Comparison of ENCODE assay signal across 1 cellular context in the genomic region with DNA sequence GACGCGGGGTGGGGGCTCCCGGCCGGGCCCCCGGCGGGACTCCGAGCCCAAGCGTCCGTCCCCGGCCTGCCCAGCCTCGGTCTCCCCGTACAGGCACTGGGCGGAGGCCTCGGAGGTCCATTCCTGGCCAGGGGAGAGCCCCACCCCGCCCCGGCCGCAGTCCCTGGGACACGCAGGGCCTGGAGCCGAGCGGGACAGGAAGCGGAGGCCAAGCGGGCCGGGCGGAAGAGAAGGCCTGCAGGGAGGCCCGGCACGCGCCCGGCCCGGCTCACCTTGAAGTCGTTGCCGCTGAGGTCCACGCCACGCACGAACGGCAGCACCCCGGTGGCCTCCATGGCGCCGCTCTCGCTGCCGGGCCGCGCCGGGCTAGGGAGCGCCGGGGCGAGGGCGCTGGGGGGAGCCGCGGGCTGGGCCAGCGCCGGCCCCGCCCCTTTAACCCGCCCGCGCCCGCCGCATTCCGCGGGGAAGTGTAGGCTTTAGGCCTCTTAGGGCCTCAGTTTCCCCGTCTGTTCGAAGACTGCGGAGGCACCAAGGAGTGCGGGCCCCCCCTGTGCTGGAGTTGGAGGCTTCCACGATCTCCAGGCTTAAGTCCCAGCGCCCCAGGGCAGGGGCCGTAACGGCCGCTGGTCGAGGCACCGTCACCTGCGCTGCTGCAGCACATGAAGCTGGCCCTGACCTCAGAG.
TF ChIP-seq lines count a peak whose summit lies in the region.

A gene (minus strand): TSS at position 383 of the 683 bp plus-strand sequence. CDS start 48 bp downstream, at position 335.

TF ChIP-seq in K562, 482 proteins besides CTCF, POLR2A, EP300 and RAD21 (continued from another document):
- TF ChIP-seq, protein P1, sequence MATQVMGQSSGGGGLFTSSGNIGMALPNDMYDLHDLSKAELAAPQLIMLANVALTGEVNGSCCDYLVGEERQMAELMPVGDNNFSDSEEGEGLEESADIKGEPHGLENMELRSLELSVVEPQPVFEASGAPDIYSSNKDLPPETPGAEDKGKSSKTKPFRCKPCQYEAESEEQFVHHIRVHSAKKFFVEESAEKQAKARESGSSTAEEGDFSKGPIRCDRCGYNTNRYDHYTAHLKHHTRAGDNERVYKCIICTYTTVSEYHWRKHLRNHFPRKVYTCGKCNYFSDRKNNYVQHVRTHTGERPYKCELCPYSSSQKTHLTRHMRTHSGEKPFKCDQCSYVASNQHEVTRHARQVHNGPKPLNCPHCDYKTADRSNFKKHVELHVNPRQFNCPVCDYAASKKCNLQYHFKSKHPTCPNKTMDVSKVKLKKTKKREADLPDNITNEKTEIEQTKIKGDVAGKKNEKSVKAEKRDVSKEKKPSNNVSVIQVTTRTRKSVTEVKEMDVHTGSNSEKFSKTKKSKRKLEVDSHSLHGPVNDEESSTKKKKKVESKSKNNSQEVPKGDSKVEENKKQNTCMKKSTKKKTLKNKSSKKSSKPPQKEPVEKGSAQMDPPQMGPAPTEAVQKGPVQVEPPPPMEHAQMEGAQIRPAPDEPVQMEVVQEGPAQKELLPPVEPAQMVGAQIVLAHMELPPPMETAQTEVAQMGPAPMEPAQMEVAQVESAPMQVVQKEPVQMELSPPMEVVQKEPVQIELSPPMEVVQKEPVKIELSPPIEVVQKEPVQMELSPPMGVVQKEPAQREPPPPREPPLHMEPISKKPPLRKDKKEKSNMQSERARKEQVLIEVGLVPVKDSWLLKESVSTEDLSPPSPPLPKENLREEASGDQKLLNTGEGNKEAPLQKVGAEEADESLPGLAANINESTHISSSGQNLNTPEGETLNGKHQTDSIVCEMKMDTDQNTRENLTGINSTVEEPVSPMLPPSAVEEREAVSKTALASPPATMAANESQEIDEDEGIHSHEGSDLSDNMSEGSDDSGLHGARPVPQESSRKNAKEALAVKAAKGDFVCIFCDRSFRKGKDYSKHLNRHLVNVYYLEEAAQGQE (CRISPR knock-in tag; IDR thresholded peaks at IDR 0.05; ENCODE audit: low read depth) = no peak
- TF ChIP-seq MTA3 (IDR thresholded peaks at IDR 0.05; ENCODE audit: borderline replicate concordance) = 0 out of 2 replicates have a peak, but pooled peaks have one; percentile 21
- TF ChIP-seq, protein P2, sequence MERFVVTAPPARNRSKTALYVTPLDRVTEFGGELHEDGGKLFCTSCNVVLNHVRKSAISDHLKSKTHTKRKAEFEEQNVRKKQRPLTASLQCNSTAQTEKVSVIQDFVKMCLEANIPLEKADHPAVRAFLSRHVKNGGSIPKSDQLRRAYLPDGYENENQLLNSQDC (CRISPR knock-in tag; IDR thresholded peaks at IDR 0.05) = no peak
- TF ChIP-seq ZNF274 (IDR thresholded peaks at IDR 0.05; ENCODE audit: borderline replicate concordance, low read depth, low read length) = no peak
- TF ChIP-seq YY1 (IDR thresholded peaks at IDR 0.05; ENCODE audit: borderline replicate concordance in 1 of 3, control insufficient read depth in 1 of 3, extremely low read depth in 1 of 3, insufficient read depth in 3 of 3, insufficient read length in 1 of 3, insufficient replicate concordance in 2 of 3, low read depth in 1 of 3, low read length in 2 of 3) = peak in 1 of 3 experiments; percentile 38
- peak in 1 of 2 experiments; percentile 18; a peak in 1 of 4 replicates for TF ChIP-seq SIN3A (IDR thresholded peaks at IDR 0.05; ENCODE audit: borderline replicate concordance in 2 of 2, control insufficient read depth in 1 of 2, low read depth in 2 of 2, low read length in 2 of 2)
- no peak for TF ChIP-seq ETV6 (IDR thresholded peaks at IDR 0.05; ENCODE audit: borderline replicate concordance in 1 of 2, low read depth in 2 of 2, low read length in 1 of 2)
- TF ChIP-seq ETV6 (CRISPR knock-in tag; IDR thresholded peaks at IDR 0.05; ENCODE audit: borderline replicate concordance) = no peak
- TF ChIP-seq, protein P3, sequence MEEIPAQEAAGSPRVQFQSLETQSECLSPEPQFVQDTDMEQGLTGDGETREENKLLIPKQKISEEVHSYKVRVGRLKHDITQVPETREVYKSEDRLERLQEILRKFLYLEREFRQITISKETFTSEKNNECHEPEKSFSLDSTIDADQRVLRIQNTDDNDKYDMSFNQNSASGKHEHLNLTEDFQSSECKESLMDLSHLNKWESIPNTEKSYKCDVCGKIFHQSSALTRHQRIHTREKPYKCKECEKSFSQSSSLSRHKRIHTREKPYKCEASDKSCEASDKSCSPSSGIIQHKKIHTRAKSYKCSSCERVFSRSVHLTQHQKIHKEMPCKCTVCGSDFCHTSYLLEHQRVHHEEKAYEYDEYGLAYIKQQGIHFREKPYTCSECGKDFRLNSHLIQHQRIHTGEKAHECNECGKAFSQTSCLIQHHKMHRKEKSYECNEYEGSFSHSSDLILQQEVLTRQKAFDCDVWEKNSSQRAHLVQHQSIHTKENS (CRISPR knock-in tag; IDR thresholded peaks at IDR 0.05) = no peak
- TF ChIP-seq ESRRB (CRISPR knock-in tag; IDR thresholded peaks at IDR 0.05; ENCODE audit: borderline replicate concordance) = no peak
- TF ChIP-seq PPARD (CRISPR knock-in tag; IDR thresholded peaks at IDR 0.05) = no peak
- TF ChIP-seq CXXC5 (CRISPR knock-in tag; IDR thresholded peaks at IDR 0.05) = peak; percentile 68
- TF ChIP-seq NONO (IDR thresholded peaks at IDR 0.05; ENCODE audit: low read depth in 2 of 2, low read length in 1 of 2) = 0 out of 4 replicates have a peak, but pooled peaks of 1 of the 2 experiments have one; percentile 46
- no peak for TF ChIP-seq SIRT6 (IDR thresholded peaks at IDR 0.05; ENCODE audit: low read depth, low read length)
- TF ChIP-seq, protein P4, sequence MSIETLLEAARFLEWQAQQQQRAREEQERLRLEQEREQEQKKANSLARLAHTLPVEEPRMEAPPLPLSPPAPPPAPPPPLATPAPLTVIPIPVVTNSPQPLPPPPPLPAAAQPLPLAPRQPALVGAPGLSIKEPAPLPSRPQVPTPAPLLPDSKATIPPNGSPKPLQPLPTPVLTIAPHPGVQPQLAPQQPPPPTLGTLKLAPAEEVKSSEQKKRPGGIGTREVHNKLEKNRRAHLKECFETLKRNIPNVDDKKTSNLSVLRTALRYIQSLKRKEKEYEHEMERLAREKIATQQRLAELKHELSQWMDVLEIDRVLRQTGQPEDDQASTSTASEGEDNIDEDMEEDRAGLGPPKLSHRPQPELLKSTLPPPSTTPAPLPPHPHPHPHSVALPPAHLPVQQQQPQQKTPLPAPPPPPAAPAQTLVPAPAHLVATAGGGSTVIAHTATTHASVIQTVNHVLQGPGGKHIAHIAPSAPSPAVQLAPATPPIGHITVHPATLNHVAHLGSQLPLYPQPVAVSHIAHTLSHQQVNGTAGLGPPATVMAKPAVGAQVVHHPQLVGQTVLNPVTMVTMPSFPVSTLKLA (conservative IDR thresholded peaks at IDR 0.05) = peak; percentile 35 to 38; a peak in 1 of 4 replicates
- TF ChIP-seq, protein P5, sequence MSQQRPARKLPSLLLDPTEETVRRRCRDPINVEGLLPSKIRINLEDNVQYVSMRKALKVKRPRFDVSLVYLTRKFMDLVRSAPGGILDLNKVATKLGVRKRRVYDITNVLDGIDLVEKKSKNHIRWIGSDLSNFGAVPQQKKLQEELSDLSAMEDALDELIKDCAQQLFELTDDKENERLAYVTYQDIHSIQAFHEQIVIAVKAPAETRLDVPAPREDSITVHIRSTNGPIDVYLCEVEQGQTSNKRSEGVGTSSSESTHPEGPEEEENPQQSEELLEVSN (IDR thresholded peaks at IDR 0.05; ENCODE audit: borderline replicate concordance in 1 of 2, extremely low read depth in 1 of 2, insufficient read depth in 1 of 2, insufficient read length in 1 of 2, low read depth in 1 of 2, low read length in 1 of 2, poor library complexity in 1 of 2, severe bottlenecking in 1 of 2) = peak in 1 of 2 experiments; percentile 59
- no peak for TF ChIP-seq SMARCE1 (IDR thresholded peaks at IDR 0.05)
- TF ChIP-seq PHF8 (IDR thresholded peaks at IDR 0.05; ENCODE audit: borderline replicate concordance, low read length) = peak; percentile 78; the same call in 1 of the 2 replicates
- TF ChIP-seq, protein P6, sequence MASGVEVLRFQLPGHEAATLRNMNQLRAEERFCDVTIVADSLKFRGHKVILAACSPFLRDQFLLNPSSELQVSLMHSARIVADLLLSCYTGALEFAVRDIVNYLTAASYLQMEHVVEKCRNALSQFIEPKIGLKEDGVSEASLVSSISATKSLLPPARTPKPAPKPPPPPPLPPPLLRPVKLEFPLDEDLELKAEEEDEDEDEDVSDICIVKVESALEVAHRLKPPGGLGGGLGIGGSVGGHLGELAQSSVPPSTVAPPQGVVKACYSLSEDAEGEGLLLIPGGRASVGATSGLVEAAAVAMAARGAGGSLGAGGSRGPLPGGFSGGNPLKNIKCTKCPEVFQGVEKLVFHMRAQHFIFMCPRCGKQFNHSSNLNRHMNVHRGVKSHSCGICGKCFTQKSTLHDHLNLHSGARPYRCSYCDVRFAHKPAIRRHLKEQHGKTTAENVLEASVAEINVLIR (CRISPR knock-in tag; IDR thresholded peaks at IDR 0.05) = no peak
- TF ChIP-seq RB1 (IDR thresholded peaks at IDR 0.05; ENCODE audit: low read depth) = peak; percentile 30; the same call in 1 of the 2 replicates
- TF ChIP-seq TEAD4 (IDR thresholded peaks at IDR 0.05; ENCODE audit: low read length) = 0 out of 2 replicates have a peak, but pooled peaks have one; percentile 21
- TF ChIP-seq TEAD4 (CRISPR knock-in tag; IDR thresholded peaks at IDR 0.05; ENCODE audit: borderline replicate concordance) = no peak
- TF ChIP-seq POU5F1 (IDR thresholded peaks at IDR 0.05; ENCODE audit: borderline replicate concordance, low read depth, low read length, partially characterized antibody) = no peak
- TF ChIP-seq ZNF41 (CRISPR knock-in tag; conservative IDR thresholded peaks at IDR 0.05) = no peak
- TF ChIP-seq, protein P7, sequence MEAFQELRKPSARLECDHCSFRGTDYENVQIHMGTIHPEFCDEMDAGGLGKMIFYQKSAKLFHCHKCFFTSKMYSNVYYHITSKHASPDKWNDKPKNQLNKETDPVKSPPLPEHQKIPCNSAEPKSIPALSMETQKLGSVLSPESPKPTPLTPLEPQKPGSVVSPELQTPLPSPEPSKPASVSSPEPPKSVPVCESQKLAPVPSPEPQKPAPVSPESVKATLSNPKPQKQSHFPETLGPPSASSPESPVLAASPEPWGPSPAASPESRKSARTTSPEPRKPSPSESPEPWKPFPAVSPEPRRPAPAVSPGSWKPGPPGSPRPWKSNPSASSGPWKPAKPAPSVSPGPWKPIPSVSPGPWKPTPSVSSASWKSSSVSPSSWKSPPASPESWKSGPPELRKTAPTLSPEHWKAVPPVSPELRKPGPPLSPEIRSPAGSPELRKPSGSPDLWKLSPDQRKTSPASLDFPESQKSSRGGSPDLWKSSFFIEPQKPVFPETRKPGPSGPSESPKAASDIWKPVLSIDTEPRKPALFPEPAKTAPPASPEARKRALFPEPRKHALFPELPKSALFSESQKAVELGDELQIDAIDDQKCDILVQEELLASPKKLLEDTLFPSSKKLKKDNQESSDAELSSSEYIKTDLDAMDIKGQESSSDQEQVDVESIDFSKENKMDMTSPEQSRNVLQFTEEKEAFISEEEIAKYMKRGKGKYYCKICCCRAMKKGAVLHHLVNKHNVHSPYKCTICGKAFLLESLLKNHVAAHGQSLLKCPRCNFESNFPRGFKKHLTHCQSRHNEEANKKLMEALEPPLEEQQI (IDR thresholded peaks at IDR 0.05) = no peak
- TF ChIP-seq, protein P8, sequence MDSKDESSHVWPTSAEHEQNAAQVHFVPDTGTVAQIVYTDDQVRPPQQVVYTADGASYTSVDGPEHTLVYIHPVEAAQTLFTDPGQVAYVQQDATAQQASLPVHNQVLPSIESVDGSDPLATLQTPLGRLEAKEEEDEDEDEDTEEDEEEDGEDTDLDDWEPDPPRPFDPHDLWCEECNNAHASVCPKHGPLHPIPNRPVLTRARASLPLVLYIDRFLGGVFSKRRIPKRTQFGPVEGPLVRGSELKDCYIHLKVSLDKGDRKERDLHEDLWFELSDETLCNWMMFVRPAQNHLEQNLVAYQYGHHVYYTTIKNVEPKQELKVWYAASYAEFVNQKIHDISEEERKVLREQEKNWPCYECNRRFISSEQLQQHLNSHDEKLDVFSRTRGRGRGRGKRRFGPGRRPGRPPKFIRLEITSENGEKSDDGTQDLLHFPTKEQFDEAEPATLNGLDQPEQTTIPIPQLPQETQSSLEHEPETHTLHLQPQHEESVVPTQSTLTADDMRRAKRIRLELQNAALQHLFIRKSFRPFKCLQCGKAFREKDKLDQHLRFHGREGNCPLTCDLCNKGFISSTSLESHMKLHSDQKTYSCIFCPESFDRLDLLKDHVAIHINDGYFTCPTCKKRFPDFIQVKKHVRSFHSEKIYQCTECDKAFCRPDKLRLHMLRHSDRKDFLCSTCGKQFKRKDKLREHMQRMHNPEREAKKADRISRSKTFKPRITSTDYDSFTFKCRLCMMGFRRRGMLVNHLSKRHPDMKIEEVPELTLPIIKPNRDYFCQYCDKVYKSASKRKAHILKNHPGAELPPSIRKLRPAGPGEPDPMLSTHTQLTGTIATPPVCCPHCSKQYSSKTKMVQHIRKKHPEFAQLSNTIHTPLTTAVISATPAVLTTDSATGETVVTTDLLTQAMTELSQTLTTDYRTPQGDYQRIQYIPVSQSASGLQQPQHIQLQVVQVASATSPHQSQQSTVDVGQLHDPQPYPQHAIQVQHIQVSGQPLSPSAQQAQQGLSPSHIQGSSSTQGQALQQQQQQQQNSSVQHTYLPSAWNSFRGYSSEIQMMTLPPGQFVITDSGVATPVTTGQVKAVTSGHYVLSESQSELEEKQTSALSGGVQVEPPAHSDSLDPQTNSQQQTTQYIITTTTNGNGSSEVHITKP (IDR thresholded peaks at IDR 0.05; ENCODE audit: partially characterized antibody) = peak; percentile 84
- no peak for TF ChIP-seq MAFG (tag; conservative IDR thresholded peaks at IDR 0.05)
- TF ChIP-seq ZNF830 (CRISPR knock-in tag; IDR thresholded peaks at IDR 0.05) = no peak
- peak; percentile 40; the same call in 1 of the 2 replicates for TF ChIP-seq GABPA (tag; conservative IDR thresholded peaks at IDR 0.05; ENCODE audit: low read depth)
